In genomic region chr7:50853311-50853710, GRCh38 we compare ENCODE assay signal across 24 cellular contexts.
"Had no signal": no experiment of that assay in that cellular context is flagged by ENCODE, and none has a peak within 500 bp of the region (broad histone marks: within the 10 kb centered on the region; RNA-seq: fewer than 3 reads in every experiment).

No MANE protein-coding gene starts in this region.

- H3K9ac ChIP-seq: parathyroid adenoma had no signal

- H3K36me3 ChIP-seq: left ventricle myocardium inferior, lower lobe of right lung, right lobe of liver, tibial nerve had no signal

- H3K27ac ChIP-seq: left ventricle myocardium inferior, lower lobe of right lung, parathyroid adenoma, psoas muscle, right lobe of liver, tibial nerve had no signal

- H3K4me1 ChIP-seq: lower lobe of right lung, parathyroid adenoma, psoas muscle, right lobe of liver, tibial nerve had no signal

- H3K27me3 ChIP-seq: right lobe of liver, tibial nerve had no signal

- H3K4me3 ChIP-seq: left ventricle myocardium inferior, lower lobe of right lung, mucosa of descending colon, psoas muscle, right lobe of liver, smooth muscle cell, tibial nerve had no signal

- H3K9me3 ChIP-seq: left ventricle myocardium inferior, lower lobe of right lung, mucosa of descending colon, psoas muscle, right lobe of liver, tibial nerve had no signal

- H2AFZ ChIP-seq: parathyroid adenoma had no signal

- DNase-seq: head of caudate nucleus; hippocampal formation; left ventricle myocardium inferior; lower lobe of right lung; mammary epithelial cell; midbrain; mucosa of descending colon; naive thymus-derived CD4-positive, alpha-beta T cell; nucleus accumbens; psoas muscle; right lobe of liver; stimulated activated CD4-positive, alpha-beta T cell treated with anti-CD3 and anti-CD28 coated beads, Interleukin-1b, Interleukin-23, amount 100 ng/mL, for 48 hours; stimulated activated CD4-positive, alpha-beta T cell treated with anti-CD3 and anti-CD28 coated beads, Interleukin-2, amount 100 ng/mL, for 48 hours; stimulated activated CD4-positive, alpha-beta T cell treated with anti-CD3 and anti-CD28 coated beads, Interleukin-4, amount 100 ng/mL, for 4 hours; stimulated activated CD8-positive, alpha-beta memory T cell treated with anti-CD3 and anti-CD28 coated beads, Interleukin-4, amount 100 ng/mL, for 48 hours; stimulated activated naive CD4-positive, alpha-beta T cell treated with Interleukin-2 at 50 U/mL for 16 hours; stimulated activated naive CD8-positive, alpha-beta T cell treated with anti-CD3 and anti-CD28 coated beads, Interleukin-15, amount 100 ng/mL, for 72 hours; substantia nigra had no signal

- H3K4me2 ChIP-seq: smooth muscle cell had no signal

- FAIRE-seq: islet of Langerhans had no signal

- ATAC-seq: lower lobe of right lung; mucosa of descending colon; naive thymus-derived CD4-positive, alpha-beta T cell; natural killer cell treated with Interleukin-12 subunit alpha and Interleukin-12 subunit beta and Interleukin-15 and Interleukin-18, amount 100 ng/mL, for 72 hours; psoas muscle; right lobe of liver; stimulated activated memory B cell treated with anti-CD40 and anti-IgM and Interleukin-4, amounts not matched to agents 10 μg/mL and 1 μg/mL and 100 μg/mL, for 72 hours; stimulated activated naive CD8-positive, alpha-beta T cell treated with anti-CD3 and anti-CD28 coated beads, Interleukin-15, amount 100 ng/mL, for 72 hours had no signal

- H3K79me2 ChIP-seq: parathyroid adenoma had no signal
